In the genomic region with DNA sequence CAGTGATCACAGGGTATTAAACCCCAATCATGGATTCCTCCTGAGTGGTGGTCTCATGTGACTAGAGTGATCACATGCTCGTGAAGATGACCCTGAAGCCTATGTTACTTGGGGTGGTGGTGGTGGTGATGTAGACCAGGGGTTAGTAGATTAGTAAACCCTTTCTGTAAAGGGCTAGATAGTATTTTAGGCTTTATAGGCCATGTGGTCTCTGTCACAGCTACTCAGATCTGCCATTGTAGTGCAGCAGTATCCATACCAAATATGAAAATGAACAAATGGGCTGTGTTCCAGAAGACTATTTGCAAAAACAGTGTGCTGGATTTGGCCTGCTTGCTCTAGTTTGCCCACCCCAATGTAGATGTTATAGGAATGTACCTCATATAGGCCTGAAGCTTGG, we compare ENCODE assay signal across 18 cellular contexts. TPM values are rescaled to one million over a fixed set of nuclear protein-coding genes. Genes with fewer than 3 reads are reported as not detected.
A peak's percentile ranks its signal among the peaks of the same experiment; 100 is the strongest.
DNase-seq lines count a peak whose midpoint lies in the region; ATAC-seq and TF ChIP-seq lines count a peak whose summit lies in the region.
"Had no signal": no experiment of that assay in that cellular context is flagged by ENCODE, and none has a peak within 500 bp of the region (broad histone marks: within the 10 kb centered on the region; RNA-seq: fewer than 3 reads in every experiment).

No MANE protein-coding gene starts in this region.

- no peak overlapping the region for H4K91ac ChIP-seq in trophoblast cell (ENCODE audit: low read depth, low read length)

- peak overlapping the region; percentile 74 for H3K4ac ChIP-seq in trophoblast cell (ENCODE audit: low read depth, low read length)

- TF ChIP-seq CTCF in GM23338 (conservative IDR thresholded peaks at IDR 0.05; ENCODE audit: low read depth in 2 of 2) = no peak

- no peak overlapping the region for H2BK5ac ChIP-seq in trophoblast cell (ENCODE audit: low read depth, low read length, poor library complexity)

- H3K4me1 ChIP-seq in GM23338 (ENCODE audit: insufficient read depth) (peaks cover 47% of the 10 kb centered on the region), trophoblast cell (ENCODE audit: control insufficient read depth in 1 of 2, insufficient read depth in 2 of 2, low read length in 2 of 2) (peaks cover 0 to 8% of the 10 kb centered on the region in 2 experiments)

- no peak overlapping the region for H3K4me3 Mint-ChIP-seq in activated CD4-positive, alpha-beta memory T cell treated with anti-CD3 and anti-CD28 coated beads for 36 hours
- H3K4me3 Mint-ChIP-seq in activated CD4-positive, alpha-beta memory T cell treated with anti-CD3 and anti-CD28 coated beads, Interleukin-2, amount 10 ng/mL, durations not matched to agents 7 days and 5 days = no peak overlapping the region
- H3K4me3 Mint-ChIP-seq in GM23338 = no peak overlapping the region
- H3K4me3 Mint-ChIP-seq in activated T-helper 2 cell treated with anti-CD3 and anti-CD28 coated beads, Interferon-gamma antibody, Interleukin-2, Interleukin-4, amounts not matched to agents 10 μg/mL and 5 μg/mL and 100 μg/mL, durations not matched to agents 14 hours and 24 hours and 36 hours (ENCODE audit: low read depth) = no peak overlapping the region
- no peak overlapping the region for H3K4me3 Mint-ChIP-seq in naive thymus-derived CD8-positive, alpha-beta T cell

- no peak overlapping the region for H2BK12ac ChIP-seq in trophoblast cell (ENCODE audit: low read length)

- intact Hi-C loops in activated CD4-positive, alpha-beta memory T cell treated with anti-CD3 and anti-CD28 coated beads for 36 hours (cut with micrococcal nuclease) = no loop called here
- intact Hi-C loops in activated T-helper 2 cell treated with anti-CD3 and anti-CD28 coated beads, Interferon-gamma antibody, Interleukin-2, Interleukin-4, amounts not matched to agents 10 μg/mL and 5 μg/mL and 100 μg/mL, durations not matched to agents 14 hours and 24 hours and 36 hours (cut with micrococcal nuclease) = loop anchor here (2.0 kb wide), 2 partner anchors 32 to 40 kb away; no protein-coding TSS in a partner anchor

- no peaks in the 10 kb centered on the region for H3K9me3 ChIP-seq in trophoblast cell (ENCODE audit: insufficient read depth, low read depth, low read length)

- ATAC-seq in GM23338 = no peak
- ATAC-seq in naive thymus-derived CD8-positive, alpha-beta T cell = no peak
- ATAC-seq: GM12878, K562 had no signal

- no peaks in the 10 kb centered on the region for H3K27me3 Mint-ChIP-seq in activated CD4-positive, alpha-beta memory T cell treated with anti-CD3 and anti-CD28 coated beads for 36 hours
- no peaks in the 10 kb centered on the region for H3K27me3 Mint-ChIP-seq in activated CD4-positive, alpha-beta memory T cell treated with anti-CD3 and anti-CD28 coated beads, Interleukin-2, amount 10 ng/mL, durations not matched to agents 7 days and 5 days
- peaks cover 4% of the 10 kb centered on the region for H3K27me3 Mint-ChIP-seq in GM23338 (ENCODE audit: insufficient read depth, low read depth, poor library complexity)
- no peaks in the 10 kb centered on the region for H3K27me3 Mint-ChIP-seq in activated T-helper 2 cell treated with anti-CD3 and anti-CD28 coated beads, Interferon-gamma antibody, Interleukin-2, Interleukin-4, amounts not matched to agents 10 μg/mL and 5 μg/mL and 100 μg/mL, durations not matched to agents 14 hours and 24 hours and 36 hours (ENCODE audit: low read depth)
- H3K27me3 Mint-ChIP-seq in naive thymus-derived CD8-positive, alpha-beta T cell = peaks cover 0 to 9% (median 7%) of the 10 kb centered on the region in 5 donors

- peaks cover 25% of the 10 kb centered on the region for H3K36me3 Mint-ChIP-seq in activated CD4-positive, alpha-beta memory T cell treated with anti-CD3 and anti-CD28 coated beads for 36 hours
- peaks cover 31% of the 10 kb centered on the region for H3K36me3 Mint-ChIP-seq in activated CD4-positive, alpha-beta memory T cell treated with anti-CD3 and anti-CD28 coated beads, Interleukin-2, amount 10 ng/mL, durations not matched to agents 7 days and 5 days (ENCODE audit: low read depth)
- peaks cover 4% of the 10 kb centered on the region; the same call in 2 of the 3 replicates for H3K36me3 Mint-ChIP-seq in GM23338 (ENCODE audit: low read depth)
- H3K36me3 Mint-ChIP-seq in activated T-helper 2 cell treated with anti-CD3 and anti-CD28 coated beads, Interferon-gamma antibody, Interleukin-2, Interleukin-4, amounts not matched to agents 10 μg/mL and 5 μg/mL and 100 μg/mL, durations not matched to agents 14 hours and 24 hours and 36 hours (ENCODE audit: low read depth) = peaks cover 81% of the 10 kb centered on the region
- peaks cover 0 to 10% (median 2%) of the 10 kb centered on the region in 3 donors for H3K36me3 Mint-ChIP-seq in naive thymus-derived CD8-positive, alpha-beta T cell

- POLR2A ChIA-PET in activated CD4-positive, alpha-beta memory T cell treated with anti-CD3 and anti-CD28 coated beads for 36 hours (lab: Charles Lee) = interaction anchor here (1.2 kb wide), 1 partner anchor 9 kb away, joined by 3 read pairs; no protein-coding TSS in a partner anchor
- POLR2A ChIA-PET in activated CD4-positive, alpha-beta memory T cell treated with anti-CD3 and anti-CD28 coated beads, Interleukin-2, amount 10 ng/mL, durations not matched to agents 7 days and 5 days (lab: Charles Lee) = interaction anchor here (2.4 kb wide), 1 partner anchor 9 kb away, joined by 11 read pairs; the partner anchor contains the start of gene NDFIP2
- POLR2A ChIA-PET in naive thymus-derived CD8-positive, alpha-beta T cell (lab: Charles Lee) = no interaction called here

- H3F3A ChIP-seq in GM23338 (replicated peaks; ENCODE audit: low read depth) = no peaks in the 10 kb centered on the region

- no peaks in the 10 kb centered on the region for H3K9me3 Mint-ChIP-seq in activated CD4-positive, alpha-beta memory T cell treated with anti-CD3 and anti-CD28 coated beads for 36 hours
- H3K9me3 Mint-ChIP-seq in activated CD4-positive, alpha-beta memory T cell treated with anti-CD3 and anti-CD28 coated beads, Interleukin-2, amount 10 ng/mL, durations not matched to agents 7 days and 5 days = peaks cover 6% of the 10 kb centered on the region
- H3K9me3 Mint-ChIP-seq in GM23338 = no peaks in the 10 kb centered on the region
- peaks cover 7% of the 10 kb centered on the region for H3K9me3 Mint-ChIP-seq in activated T-helper 2 cell treated with anti-CD3 and anti-CD28 coated beads, Interferon-gamma antibody, Interleukin-2, Interleukin-4, amounts not matched to agents 10 μg/mL and 5 μg/mL and 100 μg/mL, durations not matched to agents 14 hours and 24 hours and 36 hours
- no peaks in the 10 kb centered on the region for H3K9me3 Mint-ChIP-seq in naive thymus-derived CD8-positive, alpha-beta T cell

- H3K14ac ChIP-seq in trophoblast cell (ENCODE audit: low read length) = no peak overlapping the region

- H3K36me3 ChIP-seq in GM23338 (ENCODE audit: insufficient read depth) = no peaks in the 10 kb centered on the region
- H3K36me3 ChIP-seq in trophoblast cell (ENCODE audit: control insufficient read depth in 1 of 2, insufficient read depth in 2 of 2, low read length in 2 of 2) = no peaks in the 10 kb centered on the region

- H3K27ac ChIP-seq in GM23338 (ENCODE audit: low read depth) = no peak overlapping the region
- no peak overlapping the region for H3K27ac ChIP-seq in trophoblast cell (ENCODE audit: low read depth, low read length)

- no peak overlapping the region for H3K18ac ChIP-seq in trophoblast cell (ENCODE audit: low read length)

- H3K4me2 ChIP-seq in GM23338 (peak overlapping the region; percentile 36), trophoblast cell (ENCODE audit: low read length) (no peak overlapping the region)

- CTCF ChIA-PET in activated CD4-positive, alpha-beta memory T cell treated with anti-CD3 and anti-CD28 coated beads for 36 hours (lab: Charles Lee) = interaction anchor here (1.2 kb wide), 1 partner anchor 66 kb away, joined by 6 read pairs; no protein-coding TSS in a partner anchor
- CTCF ChIA-PET in activated CD4-positive, alpha-beta memory T cell treated with anti-CD3 and anti-CD28 coated beads, Interleukin-2, amount 10 ng/mL, durations not matched to agents 7 days and 5 days (lab: Charles Lee) = interaction anchor here (0.5 to 3.2 kb wide), 3 partner anchors 9 to 66 kb away, joined by 3 to 11 read pairs (median 6); partner anchors contain the start of gene NDFIP2

- peaks cover 99% of the 10 kb centered on the region for H3K79me2 ChIP-seq in GM23338 (replicated peaks; ENCODE audit: insufficient read depth)
- peaks cover 11% of the 10 kb centered on the region for H3K79me2 ChIP-seq in trophoblast cell (ENCODE audit: control insufficient read depth, insufficient read depth, low read length, poor library complexity)

- H3K27me3 ChIP-seq in GM23338 (ENCODE audit: insufficient read depth) (no peaks in the 10 kb centered on the region), trophoblast cell (ENCODE audit: insufficient read depth, low read length) (no peaks in the 10 kb centered on the region)

- no peak overlapping the region for H2AFZ ChIP-seq in GM23338
- no peak overlapping the region for H2AFZ ChIP-seq in trophoblast cell (ENCODE audit: insufficient read depth, low read length, poor library complexity)

- peak overlapping the region; percentile 28 for H3K27ac Mint-ChIP-seq in activated CD4-positive, alpha-beta memory T cell treated with anti-CD3 and anti-CD28 coated beads for 36 hours
- H3K27ac Mint-ChIP-seq in activated CD4-positive, alpha-beta memory T cell treated with anti-CD3 and anti-CD28 coated beads, Interleukin-2, amount 10 ng/mL, durations not matched to agents 7 days and 5 days = no peak overlapping the region
- H3K27ac Mint-ChIP-seq in GM23338 = no peak overlapping the region
- peak overlapping the region; percentile 95 for H3K27ac Mint-ChIP-seq in activated T-helper 2 cell treated with anti-CD3 and anti-CD28 coated beads, Interferon-gamma antibody, Interleukin-2, Interleukin-4, amounts not matched to agents 10 μg/mL and 5 μg/mL and 100 μg/mL, durations not matched to agents 14 hours and 24 hours and 36 hours
- no peak overlapping the region for H3K27ac Mint-ChIP-seq in naive thymus-derived CD8-positive, alpha-beta T cell

- no peak for DNase-seq in activated CD4-positive, alpha-beta memory T cell treated with anti-CD3 and anti-CD28 coated beads for 36 hours
- no peak for DNase-seq in activated CD4-positive, alpha-beta memory T cell treated with anti-CD3 and anti-CD28 coated beads, Interleukin-2, amount 10 ng/mL, durations not matched to agents 7 days and 5 days
- DNase-seq in GM23338 (ENCODE audit: low spot score) (no peak), trophoblast cell (no peak), NCI-H1417 (lab: John Stamatoyannopoulos, UW) (no peak), HuH-7 (ENCODE audit: low spot score) (no peak)
- no peak for DNase-seq in activated T-helper 2 cell treated with anti-CD3 and anti-CD28 coated beads, Interferon-gamma antibody, Interleukin-2, Interleukin-4, amounts not matched to agents 10 μg/mL and 5 μg/mL and 100 μg/mL, durations not matched to agents 14 hours and 24 hours and 36 hours (ENCODE audit: low spot score)
- DNase-seq in naive thymus-derived CD8-positive, alpha-beta T cell = no peak
- DNase-seq: GOT3; NCI-H1092; NCI-H1694 treated with DMSO at 0.1 percent for 48 hours; NCI-H345; NCI-H69; NK-92 treated with Interleukin-12 subunit alpha and Interleukin-12 subunit beta, amount 100 ng/mL, for 24 hours; OCI-M1; RPMI8226 had no signal

- H3K4me3 ChIP-seq in GM23338 (no peak overlapping the region), trophoblast cell (ENCODE audit: low read depth, low read length) (no peak overlapping the region)
- H3K4me3 ChIP-seq: GM12878, K562 had no signal

- H4K12ac ChIP-seq in trophoblast cell (ENCODE audit: low read depth, low read length) = no peak overlapping the region

- H3K9me2 ChIP-seq in GM23338 (ENCODE audit: insufficient read depth) = peaks cover 9% of the 10 kb centered on the region

- H4K8ac ChIP-seq in trophoblast cell (ENCODE audit: low read depth, low read length) = no peak overlapping the region

- no peaks in the 10 kb centered on the region for H3K79me1 ChIP-seq in trophoblast cell (ENCODE audit: low read length)

- peaks cover 83% of the 10 kb centered on the region for H3K4me1 Mint-ChIP-seq in activated CD4-positive, alpha-beta memory T cell treated with anti-CD3 and anti-CD28 coated beads for 36 hours (ENCODE audit: low read depth)
- peaks cover 81% of the 10 kb centered on the region for H3K4me1 Mint-ChIP-seq in activated CD4-positive, alpha-beta memory T cell treated with anti-CD3 and anti-CD28 coated beads, Interleukin-2, amount 10 ng/mL, durations not matched to agents 7 days and 5 days
- peaks cover 47% of the 10 kb centered on the region for H3K4me1 Mint-ChIP-seq in GM23338
- peaks cover 89% of the 10 kb centered on the region for H3K4me1 Mint-ChIP-seq in activated T-helper 2 cell treated with anti-CD3 and anti-CD28 coated beads, Interferon-gamma antibody, Interleukin-2, Interleukin-4, amounts not matched to agents 10 μg/mL and 5 μg/mL and 100 μg/mL, durations not matched to agents 14 hours and 24 hours and 36 hours (ENCODE audit: low read depth)
- H3K4me1 Mint-ChIP-seq in naive thymus-derived CD8-positive, alpha-beta T cell = peaks cover 9 to 33% (median 20%) of the 10 kb centered on the region in 4 donors

- WGBS in trophoblast cell (ENCODE audit: extremely low coverage, insufficient coverage, insufficient read length) = no CpG with 5 or more reads among the region's 1 CpG

- no peak overlapping the region for H3K9ac ChIP-seq in trophoblast cell (ENCODE audit: low read length)

- H3K23ac ChIP-seq in trophoblast cell (ENCODE audit: low read length) = no peak overlapping the region

- no peaks in the 10 kb centered on the region for H4K20me1 ChIP-seq in GM23338 (replicated peaks; ENCODE audit: insufficient read depth)

- no peak overlapping the region for H2BK120ac ChIP-seq in trophoblast cell (ENCODE audit: insufficient read depth, low read length, poor library complexity)

- H2AK5ac ChIP-seq in trophoblast cell (ENCODE audit: low read length) = no peak overlapping the region

RNA-seq across cellular contexts. Expression of gene NDFIP2, which starts 9.4 kb away (rescaled TPM):
- 100 to 1,000 TPM; 175 to 178 TPM for total RNA-seq in activated CD4-positive, alpha-beta memory T cell treated with anti-CD3 and anti-CD28 coated beads for 36 hours
- 10 to 100 TPM; 49.6 to 53.2 TPM for total RNA-seq in activated CD4-positive, alpha-beta memory T cell treated with anti-CD3 and anti-CD28 coated beads, Interleukin-2, amount 10 ng/mL, durations not matched to agents 7 days and 5 days
- total RNA-seq in GM23338 (2014; rRNA removed; shearing (Covaris generic)) = 28.7 and 32.8 TPM in 2 replicates
- 25.2 and 28.3 TPM in 2 replicates for polyA plus RNA-seq in GM23338 (2016; fragmentation: Nextera tagmentation; extraction: Ambion mirVana)
- 227 and 231 TPM in 2 replicates for total RNA-seq in activated T-helper 2 cell treated with anti-CD3 and anti-CD28 coated beads, Interferon-gamma antibody, Interleukin-2, Interleukin-4, amounts not matched to agents 10 μg/mL and 5 μg/mL and 100 μg/mL, durations not matched to agents 14 hours and 24 hours and 36 hours
- 58.6 and 65.6 TPM in 2 replicates for polyA plus RNA-seq in trophoblast cell (2013)
- total RNA-seq in naive thymus-derived CD8-positive, alpha-beta T cell = 1 to 10 TPM in 1 of 2 experiments, under 1 TPM in 1; 0.78 to 1.9 TPM
- polyA plus RNA-seq in naive thymus-derived CD8-positive, alpha-beta T cell = 1 to 10 TPM in 2 of 3 donors, under 1 TPM in 1; 0.57 to 3.1 (median 2.3) TPM

Comparison
In these comparisons a context has a peak if more than half of its experiments do, and no peak if none do; other contexts are left out.
1. H3K27ac Mint-ChIP-seq: peak in activated CD4-positive, alpha-beta memory T cell treated with anti-CD3 and anti-CD28 coated beads for 36 hours (single experiment) and activated T-helper 2 cell treated with anti-CD3 and anti-CD28 coated beads, Interferon-gamma antibody, Interleukin-2, Interleukin-4, amounts not matched to agents 10 μg/mL and 5 μg/mL and 100 μg/mL, durations not matched to agents 14 hours and 24 hours and 36 hours (single experiment); none in activated CD4-positive, alpha-beta memory T cell treated with anti-CD3 and anti-CD28 coated beads, Interleukin-2, amount 10 ng/mL, durations not matched to agents 7 days and 5 days (single experiment), GM23338 (single experiment) and naive thymus-derived CD8-positive, alpha-beta T cell (0 of 10).
2. RNA of gene NDFIP2, which starts 9.4 kb away (total RNA-seq): 227 to 231 TPM in activated T-helper 2 cell treated with anti-CD3 and anti-CD28 coated beads, Interferon-gamma antibody, Interleukin-2, Interleukin-4, amounts not matched to agents 10 μg/mL and 5 μg/mL and 100 μg/mL, durations not matched to agents 14 hours and 24 hours and 36 hours, 175 to 178 TPM in activated CD4-positive, alpha-beta memory T cell treated with anti-CD3 and anti-CD28 coated beads for 36 hours, 49.6 to 53.2 TPM in activated CD4-positive, alpha-beta memory T cell treated with anti-CD3 and anti-CD28 coated beads, Interleukin-2, amount 10 ng/mL, durations not matched to agents 7 days and 5 days and 28.7 to 32.8 TPM in GM23338; 0.78 to 1.9 TPM in naive thymus-derived CD8-positive, alpha-beta T cell; every median in the first group is over 10 times any median in the second.